24 cellular contexts compared by ENCODE assay signal in the genomic region with DNA sequence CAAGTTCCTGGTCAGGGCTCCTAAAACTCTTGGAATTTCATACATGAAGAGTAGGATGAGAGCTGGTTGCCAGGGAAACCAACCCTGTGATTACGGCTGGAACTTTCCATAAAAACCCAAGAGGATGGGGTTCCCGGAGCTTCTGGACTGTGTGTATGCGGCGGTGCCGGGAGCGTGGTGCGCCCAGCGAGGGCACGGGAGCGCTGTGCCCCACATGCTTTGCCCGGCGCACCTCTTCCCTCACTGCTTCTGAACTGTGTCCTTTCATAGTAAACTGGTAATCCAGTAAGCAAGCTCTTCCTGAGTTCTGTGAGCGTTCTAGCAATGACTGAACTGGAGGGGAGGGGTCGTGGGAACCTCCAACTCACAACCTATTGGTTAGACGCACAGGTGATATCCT.
DNase-seq lines count a peak whose midpoint lies in the region; ATAC-seq, FAIRE-seq and TF ChIP-seq lines count a peak whose summit lies in the region.
"Had no signal": no experiment of that assay in that cellular context is flagged by ENCODE, and none has a peak within 500 bp of the region (broad histone marks: within the 10 kb centered on the region; RNA-seq: fewer than 3 reads in every experiment).

No MANE protein-coding gene starts in this region.

- no peak for FAIRE-seq in K562 (lab: Jason Lieb, UNC)
- FAIRE-seq: GM12891, HTR-8/SVneo had no signal

- H3F3A ChIP-seq in OCI-LY1 (ENCODE audit: insufficient read depth, low read length): no peaks in the 10 kb centered on the region

- H3K4me2 ChIP-seq in OCI-LY1 (ENCODE audit: low read length) (peak overlapping the region; percentile 54; the same call in 1 of the 2 replicates), K562 (ENCODE audit: insufficient read depth, low read length) (no peak overlapping the region)
- H3K4me2 ChIP-seq: KMS-11 had no signal

- CTCF ChIA-PET in K562 (lab: Yijun Ruan, JAX; ENCODE audit: low intra/inter-chr PET ratio): no interaction called here

- BruUV-seq in K562 (replicated peaks; lab: Mats Ljungman, UMichigan): no TSS peak

- no peaks in the 10 kb centered on the region for H3K9me3 Mint-ChIP-seq in progenitor cell of endocrine pancreas (ENCODE audit: low read depth)
- H3K9me3 Mint-ChIP-seq: CD8-positive, alpha-beta memory T cell; H9 had no signal

- in situ Hi-C loops in K562 (cut with MboI): no loop called here
- in situ Hi-C loops in gastrocnemius medialis (cut with MboI; ENCODE audit: low sequenced_read_pairs in 4 of 4): no loop called here
- in situ Hi-C loops in HAP-1 (cut with MboI; ENCODE audit: low sequenced_read_pairs): no loop called here

- H3K9me3 ChIP-seq in OCI-LY1 (ENCODE audit: low read length): no peaks in the 10 kb centered on the region
- H3K9me3 ChIP-seq in K562 (replicated peaks; ENCODE audit: control insufficient read depth, insufficient read depth, low read depth, low read length): no peaks in the 10 kb centered on the region
- no peaks in the 10 kb centered on the region for H3K9me3 ChIP-seq in left lung
- H3K9me3 ChIP-seq in gastrocnemius medialis: no peaks in the 10 kb centered on the region
- H3K9me3 ChIP-seq in HAP-1: no peaks in the 10 kb centered on the region
- H3K9me3 ChIP-seq: BLaER1 treated with 17β-estradiol and CSF1 and Interleukin-3, amounts not matched to agents 10 nM and 100 nM; Peyer's patch; SJCRH30 had no signal

- no peak for TF ChIP-seq EP300 in K562 (IDR thresholded peaks at IDR 0.05; ENCODE audit: low read length)

- POLR2A ChIA-PET in K562 (lab: Yijun Ruan, JAX): no interaction called here

- H3K79me2 ChIP-seq in OCI-LY1 (ENCODE audit: insufficient read depth, low read length) (no peaks in the 10 kb centered on the region), K562 (ENCODE audit: control insufficient read depth, insufficient read depth, low read length) (no peaks in the 10 kb centered on the region)

- H3K27me3 ChIP-seq in OCI-LY1 (ENCODE audit: insufficient read depth, low read length) (no peaks in the 10 kb centered on the region), K562 (ENCODE audit: control insufficient read depth in 2 of 2, insufficient read depth in 2 of 2, low read length in 2 of 2) (peaks cover 14 to 40% of the 10 kb centered on the region in 2 experiments; a peak in 4 of 5 replicates), left lung (no peaks in the 10 kb centered on the region), gastrocnemius medialis (no peaks in the 10 kb centered on the region), HAP-1 (ENCODE audit: low read depth) (no peaks in the 10 kb centered on the region)
- H3K27me3 ChIP-seq: BLaER1 treated with 17β-estradiol and CSF1 and Interleukin-3, amounts not matched to agents 10 nM and 100 nM; Peyer's patch; SJCRH30 had no signal

- H3K9ac ChIP-seq in OCI-LY1 (ENCODE audit: low read length) (no peak overlapping the region; the same call in 1 of the 2 replicates), K562 (ENCODE audit: insufficient read depth in 1 of 2, low read depth in 2 of 2, low read length in 2 of 2) (no peak overlapping the region)
- H3K9ac ChIP-seq: BLaER1 treated with 17β-estradiol and CSF1 and Interleukin-3, amounts not matched to agents 10 nM and 100 nM; KMS-11 had no signal

- no peak for DNase-seq in K562 (ENCODE audit: extremely low read depth in 1 of 4, low spot score in 3 of 4)
- no peak for DNase-seq in left lung
- DNase-seq in progenitor cell of endocrine pancreas (ENCODE audit: low spot score, unreplicated experiment): no peak
- DNase-seq in gastrocnemius medialis: no peak
- no peak for DNase-seq in hippocampal formation (lab: John Stamatoyannopoulos, UW)
- DNase-seq in HAP-1 (ENCODE audit: low spot score in 2 of 2): no peak
- DNase-seq: Calu3; CD8-positive, alpha-beta memory T cell; DMS153; H9; NCI-H1105; NCI-H146; NCI-H2081; NCI-H2171; NCI-H345; NCI-H524; NCI-H82; Peyer's patch; SJCRH30 had no signal

- no peak overlapping the region for H3K4me3 Mint-ChIP-seq in progenitor cell of endocrine pancreas (ENCODE audit: low read depth)
- H3K4me3 Mint-ChIP-seq: CD8-positive, alpha-beta memory T cell; H9 had no signal

- H3K27ac ChIP-seq in OCI-LY1 (ENCODE audit: low read depth, low read length, poor library complexity, severe bottlenecking): peak overlapping the region; percentile 83
- H3K27ac ChIP-seq in K562 (ENCODE audit: extremely low read depth, low read depth, low read length): no peak overlapping the region
- no peak overlapping the region for H3K27ac ChIP-seq in left lung
- no peak overlapping the region for H3K27ac ChIP-seq in gastrocnemius medialis
- H3K27ac ChIP-seq: BLaER1 treated with 17β-estradiol and CSF1 and Interleukin-3, amounts not matched to agents 10 nM and 100 nM; KMS-11; Peyer's patch; SJCRH30 had no signal

- intact Hi-C loops in K562 (cut with micrococcal nuclease): no loop called here
- intact Hi-C loops in left lung (cut with DNase I): no loop called here
- intact Hi-C loops in gastrocnemius medialis (cut with DNase I; ENCODE audit: low total_unique reads): no loop called here

- TF ChIP-seq POLR2A in K562 (conservative IDR thresholded peaks at IDR 0.05) (no peak), gastrocnemius medialis (IDR thresholded peaks at IDR 0.05) (no peak)

- H3K36me3 Mint-ChIP-seq in progenitor cell of endocrine pancreas (ENCODE audit: insufficient read depth): peaks cover 9% of the 10 kb centered on the region

- peak overlapping the region; percentile 38 for H3K27ac Mint-ChIP-seq in progenitor cell of endocrine pancreas
- H3K27ac Mint-ChIP-seq: CD8-positive, alpha-beta memory T cell had no signal

- H3K4me3 ChIP-seq in OCI-LY1 (ENCODE audit: low read depth, low read length, poor library complexity, severe bottlenecking): no peak overlapping the region
- H3K4me3 ChIP-seq in K562: no peak overlapping the region
- no peak overlapping the region for H3K4me3 ChIP-seq in left lung
- no peak overlapping the region for H3K4me3 ChIP-seq in gastrocnemius medialis
- no peak overlapping the region for H3K4me3 ChIP-seq in HAP-1
- H3K4me3 ChIP-seq: BLaER1 treated with 17β-estradiol and CSF1 and Interleukin-3, amounts not matched to agents 10 nM and 100 nM; Peyer's patch; SJCRH30 had no signal

- no peak overlapping the region for H2AFZ ChIP-seq in OCI-LY1 (ENCODE audit: low read length)
- H2AFZ ChIP-seq in K562 (ENCODE audit: low read depth, low read length): no peak overlapping the region

- WGBS in K562 (ENCODE audit: insufficient coverage, low coverage, missing lambda C conversion rate): 5% methylated on average over 15 of the region's 15 CpGs

- ATAC-seq in K562: no peak
- peak; percentile 8 for ATAC-seq in left lung
- ATAC-seq in gastrocnemius medialis: no peak

- TF ChIP-seq RAD21 in K562 (CRISPR knock-in tag; conservative IDR thresholded peaks at IDR 0.05 in 1 of 2, IDR thresholded peaks at IDR 0.05 in 1 of 2): no peak

- H3K27me3 Mint-ChIP-seq in progenitor cell of endocrine pancreas: no peaks in the 10 kb centered on the region
- H3K27me3 Mint-ChIP-seq: CD8-positive, alpha-beta memory T cell had no signal

- no peaks in the 10 kb centered on the region for H3K4me1 Mint-ChIP-seq in progenitor cell of endocrine pancreas (ENCODE audit: low read depth)
- H3K4me1 Mint-ChIP-seq: H9 had no signal

- peaks cover 81% of the 10 kb centered on the region for H3K4me1 ChIP-seq in OCI-LY1 (ENCODE audit: insufficient read depth, low read length, severe bottlenecking)
- H3K4me1 ChIP-seq in K562 (replicated peaks in 1 of 2; ENCODE audit: control insufficient read depth in 2 of 2, insufficient read depth in 2 of 2, low read length in 2 of 2): no peaks in the 10 kb centered on the region; a peak in 1 of 5 replicates
- peaks cover 5 to 10% of the 10 kb centered on the region in 2 donors for H3K4me1 ChIP-seq in left lung
- peaks cover 5 to 10% of the 10 kb centered on the region in 2 donors for H3K4me1 ChIP-seq in gastrocnemius medialis
- no peaks in the 10 kb centered on the region for H3K4me1 ChIP-seq in HAP-1
- H3K4me1 ChIP-seq: SJCRH30 had no signal

- no peaks in the 10 kb centered on the region for H3K9me2 ChIP-seq in OCI-LY1 (ENCODE audit: low read depth, low read length)

- TF ChIP-seq CTCF in OCI-LY1 (IDR thresholded peaks at IDR 0.05; ENCODE audit: low read length) (no peak), K562 (IDR thresholded peaks at IDR 0.05 in 2 of 3, conservative IDR thresholded peaks at IDR 0.05 in 1 of 3; ENCODE audit: insufficient read depth in 2 of 3, low read depth in 1 of 3, low read length in 3 of 3) (no peak), left lung (IDR thresholded peaks at IDR 0.05) (no peak), progenitor cell of endocrine pancreas (IDR thresholded peaks at IDR 0.05; ENCODE audit: unreplicated experiment) (no peak), gastrocnemius medialis (IDR thresholded peaks at IDR 0.05 in 4 of 5, conservative IDR thresholded peaks at IDR 0.05 in 1 of 5) (no peak)

- H4K20me1 ChIP-seq in OCI-LY1 (ENCODE audit: insufficient read depth, low read length) (no peaks in the 10 kb centered on the region), K562 (replicated peaks; ENCODE audit: control insufficient read depth, insufficient read depth, low read length) (no peaks in the 10 kb centered on the region; the same call in 1 of the 2 replicates)
- H4K20me1 ChIP-seq: BLaER1 treated with 17β-estradiol and CSF1 and Interleukin-3, amounts not matched to agents 10 nM and 100 nM had no signal

- H3K36me3 ChIP-seq in OCI-LY1 (ENCODE audit: insufficient read depth, low read length) (no peaks in the 10 kb centered on the region), K562 (ENCODE audit: control insufficient read depth, insufficient read depth, low read length) (no peaks in the 10 kb centered on the region), left lung (peaks cover 0 to 5% of the 10 kb centered on the region in 2 donors), gastrocnemius medialis (peaks cover 0 to 8% of the 10 kb centered on the region in 2 donors), HAP-1 (replicated peaks) (peaks cover 5% of the 10 kb centered on the region)

- H3K9me1 ChIP-seq in K562 (ENCODE audit: control insufficient read depth, insufficient read depth, low read length): no peaks in the 10 kb centered on the region

TF ChIP-seq in K562, 482 proteins besides CTCF, POLR2A, EP300 and RAD21 (continues in another document):
- TF ChIP-seq CHD1 (IDR thresholded peaks at IDR 0.05; ENCODE audit: low read length) (no peak), ZBTB34 (CRISPR knock-in tag; IDR thresholded peaks at IDR 0.05) (no peak), ETV5 (CRISPR knock-in tag; IDR thresholded peaks at IDR 0.05; ENCODE audit: low read depth) (no peak), RFX1 (IDR thresholded peaks at IDR 0.05) (peak; percentile 16; the same call in 1 of the 2 replicates)
